ENCODE assay signal across 12 cellular contexts in genomic region chr16:79845006-79845733, GRCh38.
DNase-seq lines count a peak whose midpoint lies in the region; ATAC-seq, FAIRE-seq and TF ChIP-seq lines count a peak whose summit lies in the region.
"Had no signal": no experiment of that assay in that cellular context is flagged by ENCODE, and none has a peak within 500 bp of the region (broad histone marks: within the 10 kb centered on the region; RNA-seq: fewer than 3 reads in every experiment).

No MANE protein-coding gene starts in this region.

- no TSS peak for BruUV-seq in mammary epithelial cell (replicated peaks; lab: Mats Ljungman, UMichigan)

- H3K9me2 ChIP-seq in Loucy (replicated peaks; ENCODE audit: low read depth, low read length) = no peaks in the 10 kb centered on the region

- TF ChIP-seq CTCF in Loucy (conservative IDR thresholded peaks at IDR 0.05; ENCODE audit: low read length) = no peak
- TF ChIP-seq CTCF in mammary epithelial cell (conservative IDR thresholded peaks at IDR 0.05 in 1 of 2, IDR thresholded peaks at IDR 0.05 in 1 of 2; ENCODE audit: extremely low read depth in 1 of 2, insufficient read depth in 1 of 2, low read depth in 1 of 2, low read length in 2 of 2) = no peak

- H3F3A ChIP-seq in Loucy (ENCODE audit: low read depth) = no peaks in the 10 kb centered on the region

- H3K79me2 ChIP-seq in Loucy (ENCODE audit: insufficient read depth, low read length) (no peaks in the 10 kb centered on the region), mammary epithelial cell (ENCODE audit: insufficient read depth, low read length) (no peaks in the 10 kb centered on the region)

- peak overlapping the region; percentile 69 for H2AFZ ChIP-seq in Loucy (ENCODE audit: low read length)
- H2AFZ ChIP-seq in mammary epithelial cell (ENCODE audit: low read depth, low read length) = no peak overlapping the region

- H3K4me3 ChIP-seq in Loucy (ENCODE audit: low read length, poor library complexity, severe bottlenecking) (no peak overlapping the region), mammary epithelial cell (replicated peaks in 1 of 3; ENCODE audit: insufficient read depth in 1 of 3, low read depth in 2 of 3, low read length in 3 of 3) (no peak overlapping the region)

- H3K9me3 ChIP-seq in Loucy (ENCODE audit: insufficient read depth, low read depth, low read length) = no peaks in the 10 kb centered on the region
- no peaks in the 10 kb centered on the region for H3K9me3 ChIP-seq in mammary epithelial cell (replicated peaks; ENCODE audit: insufficient read depth, low read length)

- DNase-seq in GM12891 (ENCODE audit: insufficient read length, low spot score) (peak; percentile 26), HK-2 (ENCODE audit: unreplicated experiment) (no peak), mammary epithelial cell (no peak), NOMO-1 treated with dmso at 0.1 percent for 144 hours (lab: John Stamatoyannopoulos, UW; ENCODE audit: unreplicated experiment) (no peak)
- DNase-seq in stimulated activated naive CD8-positive, alpha-beta T cell treated with anti-CD3 and anti-CD28 coated beads, Interleukin-15, amount 100 ng/mL, for 72 hours = no peak
- DNase-seq: activated naive CD8-positive, alpha-beta T cell treated with anti-CD3 and anti-CD28 coated beads for 36 hours; endodermal cell; Karpas-422; nucleus accumbens had no signal

- peak; percentile 70 for ATAC-seq in GM19328 (IDR thresholded peaks at IDR 0.05; ENCODE audit: unreplicated experiment)
- ATAC-seq in HG02852 (IDR thresholded peaks at IDR 0.05; ENCODE audit: unreplicated experiment) = peak; percentile 86
- no peak for ATAC-seq in stimulated activated naive CD8-positive, alpha-beta T cell treated with anti-CD3 and anti-CD28 coated beads, Interleukin-15, amount 100 ng/mL, for 72 hours

- peaks cover 0 to 10% of the 10 kb centered on the region in 2 donors for H3K9me3 Mint-ChIP-seq in stimulated activated naive CD8-positive, alpha-beta T cell treated with anti-CD3 and anti-CD28 coated beads, Interleukin-15, amount 100 ng/mL, for 72 hours
- H3K9me3 Mint-ChIP-seq: activated naive CD8-positive, alpha-beta T cell treated with anti-CD3 and anti-CD28 coated beads for 36 hours; endodermal cell had no signal

- H3K36me3 ChIP-seq in Loucy (ENCODE audit: insufficient read depth, low read length) (no peaks in the 10 kb centered on the region), mammary epithelial cell (ENCODE audit: insufficient read depth, low read length) (no peaks in the 10 kb centered on the region)

- H3K4me2 ChIP-seq in Loucy (ENCODE audit: low read depth, low read length, poor library complexity, severe bottlenecking) (peak overlapping the region; percentile 7), mammary epithelial cell (ENCODE audit: insufficient read depth, low read depth, low read length) (no peak overlapping the region)

- peak overlapping the region in 1 of 2 donors; percentile 90 for H3K27ac Mint-ChIP-seq in stimulated activated naive CD8-positive, alpha-beta T cell treated with anti-CD3 and anti-CD28 coated beads, Interleukin-15, amount 100 ng/mL, for 72 hours
- H3K27ac Mint-ChIP-seq: activated naive CD8-positive, alpha-beta T cell treated with anti-CD3 and anti-CD28 coated beads for 36 hours; endodermal cell had no signal

- peaks cover 21% of the 10 kb centered on the region for H3K27me3 Mint-ChIP-seq in stimulated activated naive CD8-positive, alpha-beta T cell treated with anti-CD3 and anti-CD28 coated beads, Interleukin-15, amount 100 ng/mL, for 72 hours

- H3K9ac ChIP-seq in Loucy (ENCODE audit: low read depth, low read length, poor library complexity, severe bottlenecking) = no peak overlapping the region
- H3K9ac ChIP-seq in mammary epithelial cell (ENCODE audit: insufficient read depth, low read length) = no peak overlapping the region

- H3K27ac ChIP-seq in mammary epithelial cell (ENCODE audit: insufficient read depth, low read depth, low read length) = no peak overlapping the region

- no peak overlapping the region for H3K4me3 Mint-ChIP-seq in stimulated activated naive CD8-positive, alpha-beta T cell treated with anti-CD3 and anti-CD28 coated beads, Interleukin-15, amount 100 ng/mL, for 72 hours
- H3K4me3 Mint-ChIP-seq: activated naive CD8-positive, alpha-beta T cell treated with anti-CD3 and anti-CD28 coated beads for 36 hours; endodermal cell had no signal

- CTCF ChIA-PET in mammary epithelial cell (lab: Charles Lee; ENCODE audit: low non-redundant PET) = no interaction called here

- H3K4me1 ChIP-seq in Loucy (ENCODE audit: insufficient read depth, low read length, poor library complexity, severe bottlenecking) (peaks cover 12% of the 10 kb centered on the region), mammary epithelial cell (ENCODE audit: insufficient read depth, low read length) (peaks cover 7% of the 10 kb centered on the region)

- H3K27me3 ChIP-seq in Loucy (ENCODE audit: insufficient read depth, low read length, poor library complexity, severe bottlenecking) = no peaks in the 10 kb centered on the region
- no peaks in the 10 kb centered on the region for H3K27me3 ChIP-seq in mammary epithelial cell (ENCODE audit: insufficient read depth, low read length)

- TF ChIP-seq POLR2A in GM12891 (IDR thresholded peaks at IDR 0.05; ENCODE audit: low read depth, low read length) = no peak

- intact Hi-C loops in mammary epithelial cell (cut with micrococcal nuclease) = no loop called here

- dilution Hi-C loops in mammary epithelial cell (cut with HindIII; ENCODE audit: low sequenced_read_pairs) = loop anchor here (5.0 kb wide), 1 partner anchor 87 kb away; no protein-coding TSS in a partner anchor

- H3K4me1 Mint-ChIP-seq in stimulated activated naive CD8-positive, alpha-beta T cell treated with anti-CD3 and anti-CD28 coated beads, Interleukin-15, amount 100 ng/mL, for 72 hours = peaks cover 25% of the 10 kb centered on the region
- H3K4me1 Mint-ChIP-seq: endodermal cell had no signal

- in situ Hi-C loops in mammary epithelial cell (cut with MboI; ENCODE audit: low sequenced_read_pairs in 2 of 2) = no loop called here

- WGBS in mammary epithelial cell (ENCODE audit: low coverage, missing lambda C conversion rate) = 95% methylated on average over 9 of the region's 12 CpGs

- FAIRE-seq in GM12891 (lab: Jason Lieb, UNC) = peak; percentile 76

- H4K20me1 ChIP-seq in Loucy (ENCODE audit: insufficient read depth, low read length, poor library complexity, severe bottlenecking) = no peaks in the 10 kb centered on the region
- H4K20me1 ChIP-seq in mammary epithelial cell (ENCODE audit: insufficient read depth, low read length) = no peaks in the 10 kb centered on the region

TF ChIP-seq in GM12891, 5 proteins besides CTCF, POLR2A, EP300 and RAD21:
- peak; percentile 66 for TF ChIP-seq POLR2AphosphoS5 (IDR thresholded peaks at IDR 0.05; ENCODE audit: low read depth, low read length)
- TF ChIP-seq TAF1 (IDR thresholded peaks at IDR 0.05; ENCODE audit: low read depth, low read length) = no peak
- no peak for TF ChIP-seq PAX5 (IDR thresholded peaks at IDR 0.05; ENCODE audit: insufficient read depth, low read length, severe bottlenecking)
- peak; percentile 82 for TF ChIP-seq POU2F2 (IDR thresholded peaks at IDR 0.05; ENCODE audit: low read depth, low read length)
- peak; percentile 98 for TF ChIP-seq SPI1 (IDR thresholded peaks at IDR 0.05; ENCODE audit: low read depth, low read length)
